In genomic region chr4:153520871-153521329, GRCh38 we compare ENCODE assay signal across 11 cellular contexts.
DNase-seq lines count a peak whose midpoint lies in the region; ATAC-seq and TF ChIP-seq lines count a peak whose summit lies in the region.
"Had no signal": no experiment of that assay in that cellular context is flagged by ENCODE, and none has a peak within 500 bp of the region (broad histone marks: within the 10 kb centered on the region; RNA-seq: fewer than 3 reads in every experiment).

No MANE protein-coding gene starts in this region.

- H3K9me2 ChIP-seq in DOHH2 (replicated peaks; ENCODE audit: control insufficient read depth, low read length) = no peaks in the 10 kb centered on the region

- in situ Hi-C loops in KBM-7 (cut with MboI; ENCODE audit: low pct_unique_long_range_greater_than_20kb, low sequenced_read_pairs) = no loop called here

- H4K20me1 ChIP-seq in DOHH2 (ENCODE audit: control insufficient read depth, insufficient read depth, low read depth, low read length) = peaks cover 64% of the 10 kb centered on the region

- TF ChIP-seq CTCF in DOHH2 (IDR thresholded peaks at IDR 0.05; ENCODE audit: low read depth, low read length, poor library complexity, severe bottlenecking) = no peak

- H3F3A ChIP-seq in DOHH2 (ENCODE audit: control insufficient read depth, insufficient read depth) = peaks cover 79% of the 10 kb centered on the region

- no peaks in the 10 kb centered on the region for H3K9me3 Mint-ChIP-seq in effector memory CD8-positive, alpha-beta T cell

- H3K27ac Mint-ChIP-seq in effector memory CD8-positive, alpha-beta T cell = peak overlapping the region; percentile 68 to 91
- H3K27ac Mint-ChIP-seq: progenitor cell of endocrine pancreas had no signal

- DNase-seq in KBM-7 (peak; percentile 90), AG20443 (ENCODE audit: low spot score) (no peak)
- no peak for DNase-seq in effector memory CD8-positive, alpha-beta T cell
- no peak for DNase-seq in stimulated activated CD4-positive, alpha-beta T cell treated with anti-CD3 and anti-CD28 coated beads, Interleukin-1b, Interleukin-23, amount 100 ng/mL, for 48 hours
- no peak for DNase-seq in NK-92 treated with Interleukin-12 subunit alpha and Interleukin-12 subunit beta, amount 100 ng/mL, for 24 hours (lab: John Stamatoyannopoulos, UW)
- DNase-seq: NCI-H1436 treated with DMSO at 0.1 percent for 48 hours had no signal

- H3K4me1 Mint-ChIP-seq in effector memory CD8-positive, alpha-beta T cell (ENCODE audit: low read depth in 2 of 2) = peaks cover 74 to 82% of the 10 kb centered on the region in 2 donors

- peak overlapping the region; percentile 65 for H3K4me2 ChIP-seq in DOHH2 (ENCODE audit: low read length)

- H3K79me2 ChIP-seq in DOHH2 (ENCODE audit: control insufficient read depth, low read length) = peaks cover 100% of the 10 kb centered on the region

- H3K36me3 Mint-ChIP-seq in effector memory CD8-positive, alpha-beta T cell (ENCODE audit: insufficient read depth) = peaks cover 37% of the 10 kb centered on the region

- H3K4me3 ChIP-seq in DOHH2 (ENCODE audit: low read length) = peak overlapping the region; percentile 42
- H3K4me3 ChIP-seq: thoracic aorta had no signal

- peak overlapping the region; percentile 67 for H3K27ac ChIP-seq in DOHH2 (ENCODE audit: low read depth, low read length)

- ATAC-seq in GM21515 (IDR thresholded peaks at IDR 0.05; ENCODE audit: unreplicated experiment) (peak; percentile 25), GM21717 (IDR thresholded peaks at IDR 0.05; ENCODE audit: unreplicated experiment) (no peak)
- ATAC-seq in effector memory CD8-positive, alpha-beta T cell (replicated peaks) = no peak

- no peaks in the 10 kb centered on the region for H3K9me3 ChIP-seq in DOHH2 (ENCODE audit: control insufficient read depth, insufficient read depth, low read length)
- H3K9me3 ChIP-seq: thoracic aorta had no signal

- peak overlapping the region; percentile 70 to 72 for H3K4me3 Mint-ChIP-seq in effector memory CD8-positive, alpha-beta T cell

- no peaks in the 10 kb centered on the region for H3K27me3 ChIP-seq in DOHH2 (ENCODE audit: control insufficient read depth, low read length)

- peaks cover 98% of the 10 kb centered on the region for H3K4me1 ChIP-seq in DOHH2 (ENCODE audit: control insufficient read depth, low read length)

- no peaks in the 10 kb centered on the region for H3K27me3 Mint-ChIP-seq in effector memory CD8-positive, alpha-beta T cell
- H3K27me3 Mint-ChIP-seq: progenitor cell of endocrine pancreas had no signal

- peaks cover 97% of the 10 kb centered on the region for H3K36me3 ChIP-seq in DOHH2 (ENCODE audit: control insufficient read depth, low read length)
- H3K36me3 ChIP-seq: thoracic aorta had no signal
